Comparison of ENCODE assay signal across 8 cellular contexts in the genomic region with DNA sequence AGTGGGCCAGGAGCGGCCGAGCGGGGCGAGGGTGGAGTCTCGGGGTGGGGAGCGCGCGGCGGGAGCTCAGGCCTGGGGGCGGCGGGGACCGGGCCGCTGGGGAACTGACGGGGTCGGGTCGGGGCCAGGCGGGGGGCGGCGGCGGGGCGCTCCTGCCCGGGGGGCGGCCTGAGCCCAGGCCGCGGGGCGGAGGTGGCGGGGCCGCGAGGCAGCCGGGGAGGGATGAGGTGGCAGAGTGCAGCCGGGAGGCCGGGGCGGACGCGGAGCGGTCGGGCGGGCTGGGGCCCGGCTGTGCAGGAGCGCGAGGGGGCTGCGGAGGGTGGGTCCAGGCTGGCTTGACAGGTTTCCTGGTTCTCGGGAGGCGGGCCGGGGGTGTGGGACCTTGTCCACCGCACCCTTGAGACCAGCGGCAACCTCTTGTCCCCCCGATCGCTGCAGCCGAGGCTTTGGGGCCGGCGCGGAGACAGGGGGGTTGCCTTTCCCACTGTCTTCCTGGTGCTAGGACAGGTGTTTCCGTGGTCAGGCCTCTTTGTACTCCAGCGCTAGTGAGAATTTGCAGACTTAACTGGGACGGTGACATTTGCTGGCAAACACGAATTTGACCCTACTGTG. TPM values are rescaled to one million over a fixed set of nuclear protein-coding genes. Genes with fewer than 3 reads are reported as not detected.
DNase-seq lines count a peak whose midpoint lies in the region; ATAC-seq and TF ChIP-seq lines count a peak whose summit lies in the region.
"Not testable (repeated sequence)": the region's sequence is repeated elsewhere in the genome, so short reads cannot be mapped to it uniquely, and the experiment has no call there.

No MANE protein-coding gene starts in this region.

- peak overlapping the region; percentile 93 for H3K4me3 Mint-ChIP-seq in activated naive CD8-positive, alpha-beta T cell
- peak overlapping the region; percentile 81 to 92 (median 86) for H3K4me3 Mint-ChIP-seq in naive thymus-derived CD4-positive, alpha-beta T cell
- H3K4me3 Mint-ChIP-seq in stimulated activated effector memory CD8-positive, alpha-beta T cell treated with anti-CD3 and anti-CD28 coated beads, Interleukin-12 subunit alpha, Interleukin-12 subunit beta, amount 100 ng/mL, for 72 hours = peak overlapping the region; percentile 70

- H3K27me3 Mint-ChIP-seq in activated naive CD8-positive, alpha-beta T cell; naive thymus-derived CD4-positive, alpha-beta T cell: not testable (repeated sequence)

- H4K20me1 ChIP-seq in DND-41 (ENCODE audit: insufficient read depth, low read length) = not testable (repeated sequence)

- intact Hi-C loops in naive thymus-derived CD4-positive, alpha-beta T cell (cut with micrococcal nuclease) = loop anchor here (1.0 to 10.0 kb wide), 18 partner anchors 103 to 1973 kb away; partner anchors contain the start of genes TYW1 (in 2 of the 2), ASL (in 1 of the 2), CRCP (in 1 of the 2) and ERV3-1 (in 1 of the 2)

- not testable (repeated sequence) for TF ChIP-seq EP300 in gastroesophageal sphincter (IDR thresholded peaks at IDR 0.05)

- H3K27ac Mint-ChIP-seq in activated naive CD8-positive, alpha-beta T cell = peak overlapping the region; percentile 70
- H3K27ac Mint-ChIP-seq in naive thymus-derived CD4-positive, alpha-beta T cell = peak overlapping the region; percentile 43 to 90 (median 82)
- H3K27ac Mint-ChIP-seq in stimulated activated effector memory CD8-positive, alpha-beta T cell treated with anti-CD3 and anti-CD28 coated beads, Interleukin-12 subunit alpha, Interleukin-12 subunit beta, amount 100 ng/mL, for 72 hours = not testable (repeated sequence)

- H3K4me1 Mint-ChIP-seq in activated naive CD8-positive, alpha-beta T cell (ENCODE audit: low read depth); stimulated activated effector memory CD8-positive, alpha-beta T cell treated with anti-CD3 and anti-CD28 coated beads, Interleukin-12 subunit alpha, Interleukin-12 subunit beta, amount 100 ng/mL, for 72 hours: not testable (repeated sequence)
- peaks cover 0 to 11% (median 6%) of the 10 kb centered on the region in 7 donors for H3K4me1 Mint-ChIP-seq in naive thymus-derived CD4-positive, alpha-beta T cell

- DNase-seq in DND-41 (peak; percentile 45), SJSA1 (ENCODE audit: low read depth in 1 of 2, low spot score in 2 of 2) (peak in 1 of 2 experiments; percentile 4)
- peak in 5 of 9 donors; percentile 6 to 18 (median 15) for DNase-seq in naive thymus-derived CD4-positive, alpha-beta T cell
- DNase-seq in stimulated activated effector memory CD8-positive, alpha-beta T cell treated with anti-CD3 and anti-CD28 coated beads, Interleukin-12 subunit alpha, Interleukin-12 subunit beta, amount 100 ng/mL, for 72 hours (ENCODE audit: low spot score in 2 of 2) = peak in 1 of 2 donors; percentile 75

- not testable (repeated sequence) for H3K9me3 ChIP-seq in DND-41 (ENCODE audit: insufficient read depth, low read length, severe bottlenecking); SJSA1 (replicated peaks); gastroesophageal sphincter; naive thymus-derived CD4-positive, alpha-beta T cell (ENCODE audit: control insufficient read depth in 2 of 3, low read length in 3 of 3)

- H3K9ac ChIP-seq in DND-41 (ENCODE audit: low read depth, low read length) = peak overlapping the region; percentile 77

- H3K36me3 Mint-ChIP-seq in activated naive CD8-positive, alpha-beta T cell; naive thymus-derived CD4-positive, alpha-beta T cell: not testable (repeated sequence)
- peaks cover 14% of the 10 kb centered on the region for H3K36me3 Mint-ChIP-seq in stimulated activated effector memory CD8-positive, alpha-beta T cell treated with anti-CD3 and anti-CD28 coated beads, Interleukin-12 subunit alpha, Interleukin-12 subunit beta, amount 100 ng/mL, for 72 hours

- POLR2A ChIA-PET in naive thymus-derived CD4-positive, alpha-beta T cell (lab: Charles Lee) = interaction anchor here (0.7 kb wide), 2 partner anchors 104 to 1208 kb away, joined by 3 read pairs; partner anchors contain the start of gene ZNF107

- H3K27me3 ChIP-seq in DND-41 (ENCODE audit: insufficient read depth, low read length, poor library complexity); SJSA1 (replicated peaks); gastroesophageal sphincter; naive thymus-derived CD4-positive, alpha-beta T cell (ENCODE audit: control insufficient read depth in 2 of 2, insufficient read depth in 2 of 2, low read length in 2 of 2): not testable (repeated sequence)

- not testable (repeated sequence) for H3K4me1 ChIP-seq in DND-41 (ENCODE audit: insufficient read depth, low read length); SJSA1 (replicated peaks); naive thymus-derived CD4-positive, alpha-beta T cell (ENCODE audit: control insufficient read depth in 2 of 2, insufficient read depth in 2 of 2, low read length in 2 of 2)
- H3K4me1 ChIP-seq in gastroesophageal sphincter = peaks cover 0 to 14% (median 0%) of the 10 kb centered on the region in 3 donors

- H2AFZ ChIP-seq in DND-41 (ENCODE audit: low read depth, low read length) = peak overlapping the region; percentile 78

- TF ChIP-seq CTCF in DND-41 (IDR thresholded peaks at IDR 0.05; ENCODE audit: borderline replicate concordance, extremely low read depth, low read length, poor library complexity, severe bottlenecking); gastroesophageal sphincter (IDR thresholded peaks at IDR 0.05): not testable (repeated sequence)

- H3K27ac ChIP-seq in DND-41 (ENCODE audit: low read length) (peak overlapping the region; percentile 77), gastroesophageal sphincter (peak overlapping the region; percentile 78 to 87 (median 86))
- not testable (repeated sequence) for H3K27ac ChIP-seq in SJSA1
- peak overlapping the region; percentile 67 for H3K27ac ChIP-seq in naive thymus-derived CD4-positive, alpha-beta T cell (ENCODE audit: low read depth, low read length)

- peak overlapping the region; percentile 86 for H3K4me2 ChIP-seq in DND-41 (ENCODE audit: insufficient read depth, low read length)

- H3K36me3 ChIP-seq in DND-41 (ENCODE audit: insufficient read depth, low read length); SJSA1; gastroesophageal sphincter; naive thymus-derived CD4-positive, alpha-beta T cell (ENCODE audit: control insufficient read depth in 2 of 3, insufficient read depth in 3 of 3, low read length in 3 of 3): not testable (repeated sequence)

- peaks cover 47% of the 10 kb centered on the region for H3K79me2 ChIP-seq in DND-41 (ENCODE audit: insufficient read depth, low read length)

- TF ChIP-seq POLR2A in gastroesophageal sphincter (IDR thresholded peaks at IDR 0.05) = not testable (repeated sequence)

- peak overlapping the region; percentile 70 to 84; a peak in 3 of 4 replicates for H3K4me3 ChIP-seq in DND-41 (ENCODE audit: low read depth in 1 of 2, low read length in 2 of 2)
- H3K4me3 ChIP-seq in SJSA1 = peak overlapping the region; percentile 87
- peak overlapping the region; percentile 75 to 99 for H3K4me3 ChIP-seq in gastroesophageal sphincter
- H3K4me3 ChIP-seq in naive thymus-derived CD4-positive, alpha-beta T cell (ENCODE audit: low read length) = peak overlapping the region; percentile 47

- ATAC-seq in DND-41 (ENCODE audit: insufficient read depth, low read depth) = peak; percentile 59
- ATAC-seq in GM21526 (IDR thresholded peaks at IDR 0.05; ENCODE audit: low FRiP score, unreplicated experiment) = peak; percentile 30
- peak; percentile 17 for ATAC-seq in HG03457 (IDR thresholded peaks at IDR 0.05; ENCODE audit: unreplicated experiment)
- peak; percentile 22 for ATAC-seq in gastroesophageal sphincter
- peak; percentile 3 for ATAC-seq in naive thymus-derived CD4-positive, alpha-beta T cell
- peak; percentile 68 for ATAC-seq in stimulated activated effector memory CD8-positive, alpha-beta T cell treated with anti-CD3 and anti-CD28 coated beads, Interleukin-12 subunit alpha, Interleukin-12 subunit beta, amount 100 ng/mL, for 72 hours

- 0% methylated on average over 1 of the region's 57 CpGs; no CpG with 5 or more reads in 1 of the 2 donors for WGBS in gastroesophageal sphincter (ENCODE audit: low coverage in 1 of 2), 2 donors

- not testable (repeated sequence) for H3K9me3 Mint-ChIP-seq in activated naive CD8-positive, alpha-beta T cell (ENCODE audit: low read depth); naive thymus-derived CD4-positive, alpha-beta T cell; stimulated activated effector memory CD8-positive, alpha-beta T cell treated with anti-CD3 and anti-CD28 coated beads, Interleukin-12 subunit alpha, Interleukin-12 subunit beta, amount 100 ng/mL, for 72 hours

- CTCF ChIA-PET in naive thymus-derived CD4-positive, alpha-beta T cell (lab: Charles Lee) = not testable (repeated sequence)

RNA-seq across cellular contexts. Expression of gene VKORC1L1, which starts 0.8 kb away (rescaled TPM):
- total RNA-seq in SJSA1 (2014; rRNA removed; shearing (Covaris generic)) = 11.0 and 16.1 TPM in 2 replicates
- total RNA-seq in gastroesophageal sphincter = 10 to 100 TPM; 20.4 to 30.2 (median 25.0) TPM
- total RNA-seq in naive thymus-derived CD4-positive, alpha-beta T cell = 10 to 100 TPM in 1 of 5 experiments, 1 to 10 TPM in 4; 3.4 to 15.8 (median 9.4) TPM
- polyA plus RNA-seq in naive thymus-derived CD4-positive, alpha-beta T cell = 1 to 10 TPM; 2.8 TPM

Comparison
In these comparisons a context has a peak if more than half of its experiments do, and no peak if none do; other contexts are left out.
1. ATAC-seq: peak in every context shown above with its lines; median percentile 68 in stimulated activated effector memory CD8-positive, alpha-beta T cell treated with anti-CD3 and anti-CD28 coated beads, Interleukin-12 subunit alpha, Interleukin-12 subunit beta, amount 100 ng/mL, for 72 hours; 59 in DND-41; 30 in GM21526; 22 in gastroesophageal sphincter; 17 in HG03457; 3 in naive thymus-derived CD4-positive, alpha-beta T cell.